13 cellular contexts compared by ENCODE assay signal in the genomic region with DNA sequence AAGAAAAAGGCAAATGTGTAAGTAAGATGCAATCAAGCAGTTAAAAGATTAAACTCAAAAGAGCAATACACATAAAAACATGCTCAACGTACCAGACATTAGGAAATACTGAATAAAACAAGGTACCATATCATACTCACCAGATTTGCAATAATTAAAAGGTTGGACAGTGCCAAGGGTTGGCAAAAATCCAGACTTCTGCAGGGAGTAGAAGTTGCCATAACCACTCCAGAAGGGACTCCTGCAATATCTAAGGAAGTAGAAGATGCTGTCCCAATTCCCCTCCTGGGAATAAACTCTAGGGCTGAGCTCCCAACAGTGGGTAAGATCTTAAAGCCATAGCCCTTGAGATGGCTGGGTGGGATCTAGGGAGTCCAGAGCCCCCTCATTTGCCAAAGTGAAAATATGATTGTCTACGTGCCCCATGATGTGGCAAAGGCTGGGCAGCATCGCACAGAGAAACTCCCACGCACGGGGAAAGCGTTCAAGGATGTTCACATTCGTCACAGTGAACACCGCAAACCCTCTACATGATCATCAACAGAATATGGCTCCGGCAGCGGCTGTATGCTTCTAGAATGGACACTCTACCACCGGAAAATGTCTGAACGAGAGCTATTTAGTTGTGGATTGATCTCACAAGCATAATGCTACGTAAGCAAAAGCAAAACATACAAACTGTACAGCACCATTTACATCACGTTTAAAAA. TPM values are rescaled to one million over a fixed set of nuclear protein-coding genes. Genes with fewer than 3 reads are reported as not detected.
DNase-seq lines count a peak whose midpoint lies in the region; ATAC-seq, FAIRE-seq and TF ChIP-seq lines count a peak whose summit lies in the region.
"Had no signal": no experiment of that assay in that cellular context is flagged by ENCODE, and none has a peak within 500 bp of the region (broad histone marks: within the 10 kb centered on the region; RNA-seq: fewer than 3 reads in every experiment).

No MANE protein-coding gene starts in this region.

- H2AFZ ChIP-seq in SK-N-SH (ENCODE audit: low read depth) = no peak overlapping the region

- H3K36me3 ChIP-seq in SK-N-SH (replicated peaks in 1 of 2; ENCODE audit: control insufficient read depth in 1 of 2, insufficient read depth in 2 of 2, low read length in 1 of 2) (peaks cover 17 to 49% of the 10 kb centered on the region in 2 experiments), sigmoid colon (peaks cover 3 to 28% (median 19%) of the 10 kb centered on the region in 4 donors), testis (ENCODE audit: low read depth, missing control alignments) (no peaks in the 10 kb centered on the region)

- H3K79me2 ChIP-seq in SK-N-SH (ENCODE audit: insufficient read depth) = peaks cover 85% of the 10 kb centered on the region

- WGBS in SK-N-SH (ENCODE audit: low lambda C conversion rate) = 90% methylated on average over 14 of the region's 14 CpGs
- WGBS in sigmoid colon, 2 donors = 90 to 91% methylated on average over 14 of the region's 14 CpGs
- 79 to 86% methylated on average over 13 to 14 of the region's 14 CpGs for WGBS in testis, 2 donors

- no peak for TF ChIP-seq RAD21 in SK-N-SH (IDR thresholded peaks at IDR 0.05; ENCODE audit: low read length)

- H3K9ac ChIP-seq in SK-N-SH = no peak overlapping the region

- H3F3A ChIP-seq in SK-N-SH (replicated peaks; ENCODE audit: insufficient read depth) = peaks cover 38% of the 10 kb centered on the region

- H3K4me1 Mint-ChIP-seq in Calu3 (ENCODE audit: low read depth, unreplicated experiment) = peaks cover 47% of the 10 kb centered on the region

- H3K27ac Mint-ChIP-seq in Calu3 (ENCODE audit: unreplicated experiment) = peak overlapping the region; percentile 87

- POLR2A ChIA-PET in SK-N-SH (lab: Yijun Ruan, JAX) = interaction anchor here (1.3 kb wide), 1 partner anchor 12 kb away, joined by 3 read pairs; the partner anchor contains the start of genes KCTD10 and UBE3B

- H3K27ac ChIP-seq in SK-N-SH (ENCODE audit: low read depth in 2 of 2, low read length in 1 of 2) (peak overlapping the region; percentile 83 to 99; a peak in 3 of 4 replicates), sigmoid colon (peak overlapping the region; percentile 92 to 98 (median 96)), testis (peak overlapping the region in 1 of 2 donors; percentile 95)

- DNase-seq in Calu3 (no peak), SK-N-SH (no peak), fibroblast of mammary gland (ENCODE audit: low read depth) (peak; percentile 45), sigmoid colon (peak; percentile 63), RCC 7860 (ENCODE audit: low spot score) (no peak), islet precursor cell (no peak), testis (no peak)
- DNase-seq: activated CD4-positive, alpha-beta T cell treated with anti-CD3 and anti-CD28 coated beads for 48 hours; CD8-positive, alpha-beta memory T cell; MM.1S; NCI-H524 treated with DMSO at 0.1 percent for 48 hours; stimulated activated CD4-positive, alpha-beta T cell treated with anti-CD3 and anti-CD28 coated beads, Interleukin-4, amount 100 ng/mL, for 1 hour had no signal

- H3K27me3 Mint-ChIP-seq in Calu3 (ENCODE audit: unreplicated experiment) = no peaks in the 10 kb centered on the region
- H3K27me3 Mint-ChIP-seq: CD8-positive, alpha-beta memory T cell had no signal

- no peak overlapping the region for H3K4me3 ChIP-seq in SK-N-SH (ENCODE audit: low read depth in 2 of 2, low read length in 1 of 2)
- H3K4me3 ChIP-seq in fibroblast of mammary gland (ENCODE audit: control insufficient read depth, low read depth, low read length) = no peak overlapping the region
- no peak overlapping the region for H3K4me3 ChIP-seq in sigmoid colon
- no peak overlapping the region for H3K4me3 ChIP-seq in testis

- H3K9me3 ChIP-seq in SK-N-SH = no peaks in the 10 kb centered on the region
- H3K9me3 ChIP-seq in sigmoid colon = no peaks in the 10 kb centered on the region
- H3K9me3 ChIP-seq in testis = no peaks in the 10 kb centered on the region

- peaks cover 36% of the 10 kb centered on the region for H3K36me3 Mint-ChIP-seq in Calu3 (ENCODE audit: insufficient read depth, unreplicated experiment)

- TF ChIP-seq CTCF in Calu3 (IDR thresholded peaks at IDR 0.05; ENCODE audit: unreplicated experiment) (no peak), SK-N-SH (IDR thresholded peaks at IDR 0.05) (no peak), fibroblast of mammary gland (conservative IDR thresholded peaks at IDR 0.05; ENCODE audit: control insufficient read depth, insufficient read depth, low read depth, low read length) (no peak), sigmoid colon (IDR thresholded peaks at IDR 0.05) (no peak), testis (IDR thresholded peaks at IDR 0.05) (no peak)

- FAIRE-seq in RCC 7860 (lab: Jason Lieb, UNC) = no peak

- TF ChIP-seq POLR2A in sigmoid colon (IDR thresholded peaks at IDR 0.05) (no peak), testis (IDR thresholded peaks at IDR 0.05) (no peak)

- H3K9me2 ChIP-seq in SK-N-SH = no peaks in the 10 kb centered on the region

- peaks cover 11% of the 10 kb centered on the region for H4K20me1 ChIP-seq in SK-N-SH (ENCODE audit: insufficient read depth)

- TF ChIP-seq EP300 in SK-N-SH (IDR thresholded peaks at IDR 0.05; ENCODE audit: borderline replicate concordance in 1 of 2, low read depth in 1 of 2, low read length in 1 of 2) = no peak
- no peak for TF ChIP-seq EP300 in sigmoid colon (IDR thresholded peaks at IDR 0.05)

- H3K9me3 Mint-ChIP-seq in Calu3 (ENCODE audit: low read depth, unreplicated experiment) = no peaks in the 10 kb centered on the region
- H3K9me3 Mint-ChIP-seq: CD8-positive, alpha-beta memory T cell had no signal

- no peaks in the 10 kb centered on the region for H3K27me3 ChIP-seq in SK-N-SH (ENCODE audit: insufficient read depth)
- no peaks in the 10 kb centered on the region for H3K27me3 ChIP-seq in sigmoid colon
- H3K27me3 ChIP-seq in testis = no peaks in the 10 kb centered on the region

- ATAC-seq in GM21367 (IDR thresholded peaks at IDR 0.05; ENCODE audit: unreplicated experiment) = no peak

- intact Hi-C loops in Calu3 (cut with micrococcal nuclease; ENCODE audit: unreplicated experiment) (no loop called here), sigmoid colon (cut with DNase I) (loop anchor here (5.0 kb wide), 1 partner anchor 352 kb away; no protein-coding TSS in a partner anchor), testis (cut with DNase I; ENCODE audit: low total_unique reads) (no loop called here)

- peaks cover 48 to 71% of the 10 kb centered on the region in 2 experiments for H3K4me1 ChIP-seq in SK-N-SH (ENCODE audit: control insufficient read depth in 1 of 2, insufficient read depth in 2 of 2, low read depth in 1 of 2, low read length in 1 of 2)
- peaks cover 0 to 100% (median 95%) of the 10 kb centered on the region in 4 donors for H3K4me1 ChIP-seq in sigmoid colon
- peaks cover 63% of the 10 kb centered on the region for H3K4me1 ChIP-seq in testis

- peak overlapping the region; percentile 80; the same call in 1 of the 2 replicates for H3K4me2 ChIP-seq in SK-N-SH

- CTCF ChIA-PET in Calu3 (lab: Charles Lee) = no interaction called here
- CTCF ChIA-PET in SK-N-SH (lab: Yijun Ruan, JAX) = interaction anchor here (0.6 to 4.4 kb wide), 3 partner anchors 37 to 388 kb away, joined by 3 to 21 read pairs (median 3); no protein-coding TSS in a partner anchor

- no TSS peak for BruUV-seq in Calu3 (replicated peaks; lab: Mats Ljungman, UMichigan)

- no peak overlapping the region for H3K4me3 Mint-ChIP-seq in Calu3 (ENCODE audit: low read depth, unreplicated experiment)
- H3K4me3 Mint-ChIP-seq: CD8-positive, alpha-beta memory T cell had no signal

TF ChIP-seq in SK-N-SH, 30 proteins besides CTCF, POLR2A, EP300 and RAD21:
- TF ChIP-seq REST (IDR thresholded peaks at IDR 0.05; ENCODE audit: low read depth, low read length) = peak; percentile 23; the same call in 1 of the 2 replicates
- TF ChIP-seq SIN3A (IDR thresholded peaks at IDR 0.05; ENCODE audit: borderline replicate concordance, low read depth, low read length) = no peak

RNA-seq across cellular contexts. Expression of gene KCTD10, which starts 12.3 kb away (rescaled TPM):
- total RNA-seq in Calu3 (2022) (56.7 and 59.0 TPM in 2 replicates), sigmoid colon (100 to 1,000 TPM in 2 of 4 donors, 10 to 100 TPM in 2; 82.8 to 123 (median 101) TPM), testis (10 to 100 TPM; 43.0 to 58.7 TPM)
- polyA plus RNA-seq in SK-N-SH (2012; rRNA removed) (66.9 and 92.9 TPM in 2 replicates), sigmoid colon (10 to 100 TPM; 53.5 to 79.8 (median 54.2) TPM), testis (ENCODE audit: insufficient read depth, low read depth, low replicate concordance) (43.6 TPM)
- polyA plus RNA-seq in SK-N-SH (2012; cell fraction: cytosol; rRNA removed) = 69.6 and 99.0 TPM in 2 replicates
- 93.8 and 122 TPM in 2 replicates for polyA plus RNA-seq in SK-N-SH (2012; cell fraction: nucleus; rRNA removed)

RNA-seq across cellular contexts. Expression of gene UBE3B, which starts 12.6 kb away (rescaled TPM):
- 48.6 and 59.2 TPM in 2 replicates for total RNA-seq in Calu3 (2022)
- polyA plus RNA-seq in SK-N-SH (2012; rRNA removed) = 28.6 and 31.9 TPM in 2 replicates
- 20.3 and 23.0 TPM in 2 replicates for polyA plus RNA-seq in SK-N-SH (2012; cell fraction: cytosol; rRNA removed)
- 60.4 and 65.8 TPM in 2 replicates for polyA plus RNA-seq in SK-N-SH (2012; cell fraction: nucleus; rRNA removed)
- 10 to 100 TPM; 48.4 to 67.7 (median 56.2) TPM for total RNA-seq in sigmoid colon
- polyA plus RNA-seq in sigmoid colon = 10 to 100 TPM; 15.3 to 20.8 (median 16.2) TPM
- total RNA-seq in testis = 10 to 100 TPM; 65.6 to 66.8 TPM
- polyA plus RNA-seq in testis (ENCODE audit: insufficient read depth, low read depth, low replicate concordance) = 38.1 TPM

Comparison
In these comparisons a context has a peak if more than half of its experiments do, and no peak if none do; other contexts are left out.
1. DNase-seq: peak in fibroblast of mammary gland (single experiment) and sigmoid colon (single experiment); none in Calu3 (single experiment), SK-N-SH (single experiment), RCC 7860 (single experiment), islet precursor cell (single experiment) and testis (single experiment).